In genomic region chr6:20427856-20428255, GRCh38 we compare ENCODE assay signal across 9 cellular contexts. TPM values are rescaled to one million over a fixed set of nuclear protein-coding genes. Genes with fewer than 3 reads are reported as not detected.
DNase-seq lines count a peak whose midpoint lies in the region; ATAC-seq and TF ChIP-seq lines count a peak whose summit lies in the region.
"Had no signal": no experiment of that assay in that cellular context is flagged by ENCODE, and none has a peak within 500 bp of the region (broad histone marks: within the 10 kb centered on the region; RNA-seq: fewer than 3 reads in every experiment).

No MANE protein-coding gene starts in this region.

- H3K14ac ChIP-seq in H9 (ENCODE audit: insufficient read depth, low read length) = no peak overlapping the region

- CTCF ChIA-PET in activated CD4-positive, alpha-beta memory T cell treated with anti-CD3 and anti-CD28 coated beads for 36 hours (lab: Charles Lee) = no interaction called here

- H3K23me2 ChIP-seq in H9 (ENCODE audit: insufficient read length, low read depth, low read length, poor library complexity, severe bottlenecking) = no peaks in the 10 kb centered on the region

- no peak overlapping the region for H3K18ac ChIP-seq in H9 (ENCODE audit: insufficient read length, low read depth, low read length)

- WGBS in H9 (ENCODE audit: extremely low coverage, insufficient read length, low lambda C conversion rate) = no CpG with 5 or more reads among the region's 6 CpGs

- no peaks in the 10 kb centered on the region for H3K9me3 ChIP-seq in H9 (ENCODE audit: control insufficient read depth, low read depth, low read length)
- H3K9me3 ChIP-seq: SJCRH30 had no signal

- H2BK5ac ChIP-seq in H9 (ENCODE audit: insufficient read length, low read length) = no peak overlapping the region

- H3K4me2 ChIP-seq in H9 (ENCODE audit: insufficient read depth, insufficient read length, low read length) = no peak overlapping the region

- H3K4me1 ChIP-seq in H9 (ENCODE audit: insufficient read depth, low read length) = peaks cover 4% of the 10 kb centered on the region; the same call in 1 of the 2 replicates
- H3K4me1 ChIP-seq: SJCRH30 had no signal

- no peak overlapping the region for H3K4ac ChIP-seq in H9 (ENCODE audit: low read depth, low read length)

- no peak overlapping the region for H4K8ac ChIP-seq in H9 (replicated peaks; ENCODE audit: insufficient read length, low read depth, low read length)

- H3K4me3 Mint-ChIP-seq in H9 (no peak overlapping the region), glutamatergic neuron (ENCODE audit: unreplicated experiment) (no peak overlapping the region)
- no peak overlapping the region for H3K4me3 Mint-ChIP-seq in activated CD4-positive, alpha-beta memory T cell treated with anti-CD3 and anti-CD28 coated beads for 36 hours
- H3K4me3 Mint-ChIP-seq in activated CD4-positive, alpha-beta T cell treated with anti-CD3 and anti-CD28 coated beads, Interleukin-2, amount 10 ng/mL, durations not matched to agents 24 days and 14 days = no peak overlapping the region

- DNase-seq in H9 (no peak), mucosa of gallbladder (ENCODE audit: low spot score) (peak; percentile 45), glutamatergic neuron (no peak), DMS79 (lab: John Stamatoyannopoulos, UW) (no peak)
- DNase-seq in activated CD4-positive, alpha-beta memory T cell treated with anti-CD3 and anti-CD28 coated beads for 36 hours = no peak
- no peak for DNase-seq in activated CD4-positive, alpha-beta T cell treated with anti-CD3 and anti-CD28 coated beads, Interleukin-2, amount 10 ng/mL, durations not matched to agents 24 days and 14 days
- DNase-seq: SJCRH30 had no signal

- peaks cover 28 to 35% of the 10 kb centered on the region in 2 experiments for H3K4me1 Mint-ChIP-seq in H9
- H3K4me1 Mint-ChIP-seq in activated CD4-positive, alpha-beta memory T cell treated with anti-CD3 and anti-CD28 coated beads for 36 hours (ENCODE audit: low read depth) = peaks cover 9% of the 10 kb centered on the region
- H3K4me1 Mint-ChIP-seq in glutamatergic neuron (ENCODE audit: low read depth, unreplicated experiment) = peaks cover 9% of the 10 kb centered on the region
- H3K4me1 Mint-ChIP-seq in activated CD4-positive, alpha-beta T cell treated with anti-CD3 and anti-CD28 coated beads, Interleukin-2, amount 10 ng/mL, durations not matched to agents 24 days and 14 days = peaks cover 17% of the 10 kb centered on the region

- H2AK5ac ChIP-seq in H9 (ENCODE audit: insufficient read length, low read length) = no peak overlapping the region

- no peaks in the 10 kb centered on the region for H4K20me1 ChIP-seq in H9 (ENCODE audit: control insufficient read depth, insufficient read depth, insufficient read length)

- H3K27ac Mint-ChIP-seq in H9 (peak overlapping the region in 2 of 3 experiments; percentile 14 to 79; a peak in 3 of 7 replicates), glutamatergic neuron (ENCODE audit: unreplicated experiment) (no peak overlapping the region)
- H3K27ac Mint-ChIP-seq in activated CD4-positive, alpha-beta memory T cell treated with anti-CD3 and anti-CD28 coated beads for 36 hours = no peak overlapping the region
- no peak overlapping the region for H3K27ac Mint-ChIP-seq in activated CD4-positive, alpha-beta T cell treated with anti-CD3 and anti-CD28 coated beads, Interleukin-2, amount 10 ng/mL, durations not matched to agents 24 days and 14 days

- H3K27me3 ChIP-seq in H9 (ENCODE audit: insufficient read depth, low read length) = no peaks in the 10 kb centered on the region
- H3K27me3 ChIP-seq: SJCRH30 had no signal

- no peak overlapping the region for H2BK15ac ChIP-seq in H9 (ENCODE audit: low read depth, low read length)

- no peak overlapping the region for H2BK12ac ChIP-seq in H9 (ENCODE audit: insufficient read length, low read depth, low read length)

- H3K9me3 Mint-ChIP-seq in H9 (no peaks in the 10 kb centered on the region), glutamatergic neuron (ENCODE audit: unreplicated experiment) (peaks cover 2% of the 10 kb centered on the region)
- no peaks in the 10 kb centered on the region for H3K9me3 Mint-ChIP-seq in activated CD4-positive, alpha-beta memory T cell treated with anti-CD3 and anti-CD28 coated beads for 36 hours
- H3K9me3 Mint-ChIP-seq in activated CD4-positive, alpha-beta T cell treated with anti-CD3 and anti-CD28 coated beads, Interleukin-2, amount 10 ng/mL, durations not matched to agents 24 days and 14 days = no peaks in the 10 kb centered on the region

- no peak overlapping the region for H3K9ac ChIP-seq in H9 (ENCODE audit: extremely low read depth, insufficient read length, low read length)

- H3K36me3 Mint-ChIP-seq in H9 (ENCODE audit: insufficient read depth in 1 of 3, low read depth in 3 of 3) (peaks cover 22 to 32% (median 30%) of the 10 kb centered on the region in 3 experiments), glutamatergic neuron (ENCODE audit: unreplicated experiment) (no peaks in the 10 kb centered on the region)
- H3K36me3 Mint-ChIP-seq in activated CD4-positive, alpha-beta memory T cell treated with anti-CD3 and anti-CD28 coated beads for 36 hours = peaks cover 15% of the 10 kb centered on the region
- H3K36me3 Mint-ChIP-seq in activated CD4-positive, alpha-beta T cell treated with anti-CD3 and anti-CD28 coated beads, Interleukin-2, amount 10 ng/mL, durations not matched to agents 24 days and 14 days (ENCODE audit: low read depth) = peaks cover 36% of the 10 kb centered on the region

- H3K23ac ChIP-seq in H9 (ENCODE audit: insufficient read length, low read depth, low read length) = no peak overlapping the region

- H2BK120ac ChIP-seq in H9 (ENCODE audit: low read depth, low read length, poor library complexity, severe bottlenecking) = no peak overlapping the region

- H3K27me3 Mint-ChIP-seq in H9 (ENCODE audit: low read depth) = no peaks in the 10 kb centered on the region
- no peaks in the 10 kb centered on the region for H3K27me3 Mint-ChIP-seq in activated CD4-positive, alpha-beta memory T cell treated with anti-CD3 and anti-CD28 coated beads for 36 hours
- H3K27me3 Mint-ChIP-seq in glutamatergic neuron (ENCODE audit: unreplicated experiment) = peaks cover 2% of the 10 kb centered on the region
- H3K27me3 Mint-ChIP-seq in activated CD4-positive, alpha-beta T cell treated with anti-CD3 and anti-CD28 coated beads, Interleukin-2, amount 10 ng/mL, durations not matched to agents 24 days and 14 days = no peaks in the 10 kb centered on the region

- H2BK20ac ChIP-seq in H9 (ENCODE audit: low read depth, low read length, poor library complexity, severe bottlenecking) = no peak overlapping the region

- intact Hi-C loops in activated CD4-positive, alpha-beta memory T cell treated with anti-CD3 and anti-CD28 coated beads for 36 hours (cut with micrococcal nuclease) = no loop called here
- intact Hi-C loops in activated CD4-positive, alpha-beta T cell treated with anti-CD3 and anti-CD28 coated beads, Interleukin-2, amount 10 ng/mL, durations not matched to agents 24 days and 14 days (cut with micrococcal nuclease) = no loop called here

- H3K27ac ChIP-seq in H9 (ENCODE audit: insufficient read length, low read depth, low read length) = no peak overlapping the region
- H3K27ac ChIP-seq: SJCRH30 had no signal

- no peak overlapping the region for H4K91ac ChIP-seq in H9 (ENCODE audit: insufficient read length, low read depth, low read length)

- H3K79me1 ChIP-seq in H9 (ENCODE audit: insufficient read depth, low read depth, low read length, poor library complexity, severe bottlenecking) = peaks cover 9% of the 10 kb centered on the region

- no peak overlapping the region for H3K56ac ChIP-seq in H9 (ENCODE audit: insufficient read length, low read depth, low read length)

- H2AFZ ChIP-seq in H9 (ENCODE audit: low read length) = no peak overlapping the region

- no peak overlapping the region for H4K5ac ChIP-seq in H9 (ENCODE audit: insufficient read length, low read depth, low read length)

- ATAC-seq in GM18873 (IDR thresholded peaks at IDR 0.05; ENCODE audit: low FRiP score, unreplicated experiment) (peak; percentile 87), HG03520 (IDR thresholded peaks at IDR 0.05; ENCODE audit: unreplicated experiment) (peak; percentile 91)

- no peak for TF ChIP-seq CTCF in H9 (conservative IDR thresholded peaks at IDR 0.05)
- no peak for TF ChIP-seq CTCF in glutamatergic neuron (IDR thresholded peaks at IDR 0.05; ENCODE audit: partially characterized antibody, unreplicated experiment)

- POLR2A ChIA-PET in activated CD4-positive, alpha-beta memory T cell treated with anti-CD3 and anti-CD28 coated beads for 36 hours (lab: Charles Lee) = no interaction called here

- no peak overlapping the region for H3T11ph ChIP-seq in H9 (ENCODE audit: low read length)

- H3K79me2 ChIP-seq in H9 (ENCODE audit: insufficient read depth, low read length) = peaks cover 52% of the 10 kb centered on the region; the same call in 1 of the 2 replicates

RNA-seq across cellular contexts. Expression of gene E2F3, which starts 26.2 kb away (rescaled TPM):
- 34.7 and 35.7 TPM in 2 replicates for total RNA-seq in H9 (2021)
- 7.7 TPM for total RNA-seq in mucosa of gallbladder
- 10 to 100 TPM; 17.9 to 18.2 TPM for total RNA-seq in activated CD4-positive, alpha-beta memory T cell treated with anti-CD3 and anti-CD28 coated beads for 36 hours
- total RNA-seq in glutamatergic neuron (ENCODE audit: unreplicated experiment) = 10.1 TPM
- total RNA-seq in activated CD4-positive, alpha-beta T cell treated with anti-CD3 and anti-CD28 coated beads, Interleukin-2, amount 10 ng/mL, durations not matched to agents 24 days and 14 days = 27.1 and 28.0 TPM in 2 replicates

Comparison
In these comparisons a context has a peak if more than half of its experiments do, and no peak if none do; other contexts are left out.
1. H3K27ac Mint-ChIP-seq: peak in H9 (2 of 3); none in activated CD4-positive, alpha-beta memory T cell treated with anti-CD3 and anti-CD28 coated beads for 36 hours (single experiment), glutamatergic neuron (single experiment) and activated CD4-positive, alpha-beta T cell treated with anti-CD3 and anti-CD28 coated beads, Interleukin-2, amount 10 ng/mL, durations not matched to agents 24 days and 14 days (single experiment).